22 cellular contexts compared by ENCODE assay signal in the genomic region with DNA sequence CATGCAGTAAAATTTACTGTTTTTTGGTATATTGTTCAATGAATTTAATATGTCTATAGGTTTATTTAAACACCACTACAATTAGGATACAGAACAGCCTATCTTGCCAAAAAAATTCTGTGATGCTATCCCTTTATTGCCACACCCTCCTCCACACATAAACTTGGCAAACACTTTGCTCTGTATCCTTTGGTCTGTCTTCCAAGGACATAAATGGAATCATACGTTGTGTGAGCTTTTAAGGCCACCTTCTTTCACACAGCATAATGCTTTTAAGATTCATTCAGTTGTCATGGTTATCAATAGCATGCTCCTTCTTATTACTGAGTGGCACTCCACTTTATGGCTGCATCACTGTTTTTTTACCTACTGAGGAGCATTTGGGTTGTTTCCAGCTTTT.
DNase-seq lines count a peak whose midpoint lies in the region; ATAC-seq and TF ChIP-seq lines count a peak whose summit lies in the region.
"Had no signal": no experiment of that assay in that cellular context is flagged by ENCODE, and none has a peak within 500 bp of the region (broad histone marks: within the 10 kb centered on the region; RNA-seq: fewer than 3 reads in every experiment).

No MANE protein-coding gene starts in this region.

- TF ChIP-seq CTCF in fibroblast of pulmonary artery (IDR thresholded peaks at IDR 0.05; ENCODE audit: low read length, missing control alignments) = no peak
- TF ChIP-seq CTCF in GM13976 (IDR thresholded peaks at IDR 0.05; ENCODE audit: borderline replicate concordance, control extremely low read depth, extremely low read depth, insufficient read depth, missing control alignments) = no peak

- in situ Hi-C loops in GM13976 (cut with MboI; ENCODE audit: low sequenced_read_pairs, unreplicated experiment) = no loop called here

- peak; percentile 19 to 57 (median 41) for DNase-seq in NCI-H1417 (lab: John Stamatoyannopoulos, UW)
- DNase-seq in NCI-H1417 treated with DMSO at 0.1 percent for 48 hours (lab: John Stamatoyannopoulos, UW) = no peak
- peak; percentile 21 for DNase-seq in amniotic epithelial cell (ENCODE audit: low read depth)
- peak; percentile 35 for DNase-seq in fibroblast of pulmonary artery (ENCODE audit: low read depth)
- peak; percentile 6 for DNase-seq in skeletal muscle cell (ENCODE audit: low read depth)
- no peak for DNase-seq in caudate nucleus (lab: John Stamatoyannopoulos, UW)
- DNase-seq in GM13976 (ENCODE audit: low spot score) = no peak
- DNase-seq: activated CD8-positive, alpha-beta T cell treated with anti-CD3 and anti-CD28 coated beads for 36 hours; activated naive CD8-positive, alpha-beta T cell treated with anti-CD3 and anti-CD28 coated beads for 36 hours; activated T-cell treated with anti-CD3 and anti-CD28 coated beads, Interleukin-2, amount 50 U/mL, for 72 hours; effector memory CD4-positive, alpha-beta T cell; gastrocnemius medialis; GOT3; left ventricle myocardium superior; NCI-H146; NCI-H446 treated with DMSO at 0.1 percent for 48 hours; SIG-M5; tibial artery had no signal

- H3K4me3 ChIP-seq in fibroblast of pulmonary artery (replicated peaks; ENCODE audit: low read depth, low read length) = no peak overlapping the region
- no peak overlapping the region for H3K4me3 ChIP-seq in skeletal muscle cell (ENCODE audit: low read depth, low read length)
- H3K4me3 ChIP-seq: BLaER1, gastrocnemius medialis, tibial artery had no signal

- H3K27ac ChIP-seq in caudate nucleus (ENCODE audit: low read depth, low read length) = no peak overlapping the region
- H3K27ac ChIP-seq: BLaER1, gastrocnemius medialis, tibial artery had no signal

- no peak for ATAC-seq in HG02623 (IDR thresholded peaks at IDR 0.05; ENCODE audit: unreplicated experiment)
- ATAC-seq: activated CD8-positive, alpha-beta T cell treated with anti-CD3 and anti-CD28 coated beads for 36 hours; activated T-cell treated with anti-CD3 and anti-CD28 coated beads, Interleukin-2, amount 50 U/mL, for 72 hours; gastrocnemius medialis; left ventricle myocardium superior; natural killer cell treated with Interleukin-12 subunit alpha and Interleukin-12 subunit beta and Interleukin-15 and Interleukin-18, amount 100 ng/mL, for 72 hours; WTC11 had no signal

Comparison
In these comparisons a context has a peak if more than half of its experiments do, and no peak if none do; other contexts are left out.
1. DNase-seq: peak in NCI-H1417 (3 of 3), amniotic epithelial cell (single experiment), fibroblast of pulmonary artery (single experiment) and skeletal muscle cell (single experiment); none in NCI-H1417 treated with DMSO at 0.1 percent for 48 hours (single experiment), caudate nucleus (0 of 61) and GM13976 (single experiment).